Comparison of ENCODE assay signal across 3 cellular contexts in genomic region chr19:18294467-18294864, GRCh38.
TF ChIP-seq lines count a peak whose summit lies in the region.

No MANE protein-coding gene starts in this region.

TF ChIP-seq in GM12891, 5 proteins besides CTCF, POLR2A, EP300 and RAD21:
- TF ChIP-seq POU2F2 (IDR thresholded peaks at IDR 0.05; ENCODE audit: low read depth, low read length) (no peak), POLR2AphosphoS5 (IDR thresholded peaks at IDR 0.05; ENCODE audit: low read depth, low read length) (no peak), TAF1 (IDR thresholded peaks at IDR 0.05; ENCODE audit: low read depth, low read length) (no peak)

TF ChIP-seq in GM12878, 131 proteins besides CTCF, POLR2A, EP300 and RAD21:
- TF ChIP-seq BHLHE40 (IDR thresholded peaks at IDR 0.05; ENCODE audit: borderline replicate concordance in 1 of 2, low read depth in 2 of 2, low read length in 1 of 2), result peak in 1 of 2 experiments; percentile 18; a peak in 1 of 4 replicates
- no peak for TF ChIP-seq SMC3 (IDR thresholded peaks at IDR 0.05; ENCODE audit: borderline replicate concordance, low read length)
- TF ChIP-seq TBL1XR1 (IDR thresholded peaks at IDR 0.05; ENCODE audit: low read depth, low read length), result no peak
- peak; percentile 91 for TF ChIP-seq BMI1 (IDR thresholded peaks at IDR 0.05; ENCODE audit: borderline replicate concordance)
- TF ChIP-seq SMAD1 (IDR thresholded peaks at IDR 0.05; ENCODE audit: low read depth, partially characterized antibody), result no peak

TF ChIP-seq in neural cell, 6 proteins besides CTCF, POLR2A, EP300 and RAD21:
- TF ChIP-seq MXI1 (conservative IDR thresholded peaks at IDR 0.05; ENCODE audit: poor library complexity, severe bottlenecking) (no peak), TAF1 (IDR thresholded peaks at IDR 0.05; ENCODE audit: low read depth) (no peak), POLR2AphosphoS5 (IDR thresholded peaks at IDR 0.05) (peak; percentile 35), SMC3 (conservative IDR thresholded peaks at IDR 0.05; ENCODE audit: poor library complexity) (no peak), EZH2 (IDR thresholded peaks at IDR 0.05; ENCODE audit: borderline replicate concordance, insufficient read depth, low read length, poor library complexity, severe bottlenecking) (no peak)
